ENCODE assay signal across 1 cellular context in the genomic region with DNA sequence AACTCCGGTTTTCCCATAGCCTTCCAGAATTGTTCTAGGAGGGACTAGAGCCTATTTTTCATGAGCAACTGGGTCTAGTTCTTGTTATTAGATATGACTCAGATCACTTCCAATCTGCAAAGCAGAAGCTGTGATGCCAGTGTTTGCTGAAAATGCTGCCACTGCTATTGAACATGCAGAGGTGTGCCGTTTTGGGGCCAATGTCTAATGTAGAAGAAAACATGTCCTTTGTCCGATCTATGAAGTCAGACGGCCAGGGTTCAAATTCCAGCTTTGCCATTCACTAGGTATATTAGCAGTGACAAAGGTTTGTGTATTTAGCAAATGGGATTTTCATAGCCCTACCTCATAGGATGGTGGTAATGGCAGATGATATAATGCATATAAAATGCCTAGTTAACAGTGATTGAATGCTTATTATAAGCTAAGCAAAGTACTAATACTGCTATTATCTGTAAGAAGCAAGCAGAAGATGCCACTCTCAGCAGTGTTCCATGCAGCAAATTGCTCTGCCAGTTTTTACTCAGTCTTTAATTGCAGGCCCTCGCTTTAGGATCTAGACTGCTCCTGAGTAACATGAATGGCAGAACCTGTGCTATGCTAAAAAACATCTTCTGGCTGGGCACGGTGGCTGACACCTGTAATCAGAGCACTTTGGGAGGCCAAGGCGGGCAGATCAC.
A peak's percentile ranks its signal among the peaks of the same experiment; 100 is the strongest.
TF ChIP-seq lines count a peak whose summit lies in the region.

No MANE protein-coding gene starts in this region.

TF ChIP-seq in HepG2, 621 proteins besides CTCF, POLR2A, EP300 and RAD21 (continued from another document and continues in another):
- peak; percentile 62 for TF ChIP-seq TCF7 (IDR thresholded peaks at IDR 0.05; ENCODE audit: low read depth)
- TF ChIP-seq ZNF562 (CRISPR knock-in tag; IDR thresholded peaks at IDR 0.05; ENCODE audit: borderline replicate concordance): no peak
- TF ChIP-seq, protein P1, sequence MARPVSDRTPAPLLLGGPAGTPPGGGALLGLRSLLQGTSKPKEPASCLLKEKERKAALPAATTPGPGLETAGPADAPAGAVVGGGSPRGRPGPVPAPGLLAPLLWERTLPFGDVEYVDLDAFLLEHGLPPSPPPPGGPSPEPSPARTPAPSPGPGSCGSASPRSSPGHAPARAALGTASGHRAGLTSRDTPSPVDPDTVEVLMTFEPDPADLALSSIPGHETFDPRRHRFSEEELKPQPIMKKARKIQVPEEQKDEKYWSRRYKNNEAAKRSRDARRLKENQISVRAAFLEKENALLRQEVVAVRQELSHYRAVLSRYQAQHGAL (CRISPR knock-in tag; IDR thresholded peaks at IDR 0.05; ENCODE audit: not compliant biosample characterization): no peak
- no peak for TF ChIP-seq ZMAT3 (CRISPR knock-in tag; conservative IDR thresholded peaks at IDR 0.05)
- peak in 1 of 2 experiments; percentile 73; a peak in 2 of 4 replicates for TF ChIP-seq REST (IDR thresholded peaks at IDR 0.05; ENCODE audit: borderline replicate concordance in 1 of 2, low read depth in 1 of 2, low read length in 2 of 2)
- no peak for TF ChIP-seq IKZF1 (IDR thresholded peaks at IDR 0.05)
- peak; percentile 67; the same call in 1 of the 2 replicates for TF ChIP-seq ZBED4 (CRISPR knock-in tag; IDR thresholded peaks at IDR 0.05; ENCODE audit: borderline replicate concordance)
- no peak for TF ChIP-seq NFIB (CRISPR knock-in tag; IDR thresholded peaks at IDR 0.05; ENCODE audit: borderline replicate concordance)
- TF ChIP-seq RFXAP (CRISPR knock-in tag; IDR thresholded peaks at IDR 0.05; ENCODE audit: borderline replicate concordance): peak; percentile 62; the same call in 1 of the 2 replicates
- TF ChIP-seq ZNF792 (CRISPR knock-in tag; IDR thresholded peaks at IDR 0.05): peak; percentile 21; the same call in 1 of the 2 replicates
- TF ChIP-seq ZNF543 (CRISPR knock-in tag; IDR thresholded peaks at IDR 0.05): no peak; the same call in 1 of the 2 replicates
- TF ChIP-seq ZFP36L1 (CRISPR knock-in tag; IDR thresholded peaks at IDR 0.05): no peak
- TF ChIP-seq ZNF138 (CRISPR knock-in tag; IDR thresholded peaks at IDR 0.05; ENCODE audit: low read depth): no peak
- TF ChIP-seq, protein P2, sequence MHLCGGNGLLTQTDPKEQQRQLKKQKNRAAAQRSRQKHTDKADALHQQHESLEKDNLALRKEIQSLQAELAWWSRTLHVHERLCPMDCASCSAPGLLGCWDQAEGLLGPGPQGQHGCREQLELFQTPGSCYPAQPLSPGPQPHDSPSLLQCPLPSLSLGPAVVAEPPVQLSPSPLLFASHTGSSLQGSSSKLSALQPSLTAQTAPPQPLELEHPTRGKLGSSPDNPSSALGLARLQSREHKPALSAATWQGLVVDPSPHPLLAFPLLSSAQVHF (CRISPR knock-in tag; IDR thresholded peaks at IDR 0.05): no peak
- peak; percentile 87 for TF ChIP-seq ZSCAN25 (CRISPR knock-in tag; IDR thresholded peaks at IDR 0.05)
- TF ChIP-seq KLF11 (CRISPR knock-in tag; IDR thresholded peaks at IDR 0.05): no peak
- TF ChIP-seq ZNF782 (CRISPR knock-in tag; IDR thresholded peaks at IDR 0.05; ENCODE audit: borderline replicate concordance): no peak
- TF ChIP-seq CBFB (CRISPR knock-in tag; IDR thresholded peaks at IDR 0.05): no peak
- TF ChIP-seq ZBTB14 (CRISPR knock-in tag; IDR thresholded peaks at IDR 0.05): no peak
- no peak for TF ChIP-seq RFX3 (CRISPR knock-in tag; IDR thresholded peaks at IDR 0.05)
- TF ChIP-seq GMEB1 (CRISPR knock-in tag; IDR thresholded peaks at IDR 0.05; ENCODE audit: borderline replicate concordance): no peak
- peak; percentile 40; the same call in 1 of the 2 replicates for TF ChIP-seq NR2F6 (IDR thresholded peaks at IDR 0.05)
- peak; percentile 58 for TF ChIP-seq NR2F6 (CRISPR knock-in tag; IDR thresholded peaks at IDR 0.05)
- TF ChIP-seq CCDC6 (CRISPR knock-in tag; IDR thresholded peaks at IDR 0.05): no peak
- TF ChIP-seq ZNF644 (CRISPR knock-in tag; IDR thresholded peaks at IDR 0.05; ENCODE audit: low read depth): peak; percentile 92
- no peak for TF ChIP-seq ZNF572 (CRISPR knock-in tag; IDR thresholded peaks at IDR 0.05)
- TF ChIP-seq SCMH1 (CRISPR knock-in tag; IDR thresholded peaks at IDR 0.05; ENCODE audit: borderline replicate concordance): no peak
- TF ChIP-seq, protein P3, sequence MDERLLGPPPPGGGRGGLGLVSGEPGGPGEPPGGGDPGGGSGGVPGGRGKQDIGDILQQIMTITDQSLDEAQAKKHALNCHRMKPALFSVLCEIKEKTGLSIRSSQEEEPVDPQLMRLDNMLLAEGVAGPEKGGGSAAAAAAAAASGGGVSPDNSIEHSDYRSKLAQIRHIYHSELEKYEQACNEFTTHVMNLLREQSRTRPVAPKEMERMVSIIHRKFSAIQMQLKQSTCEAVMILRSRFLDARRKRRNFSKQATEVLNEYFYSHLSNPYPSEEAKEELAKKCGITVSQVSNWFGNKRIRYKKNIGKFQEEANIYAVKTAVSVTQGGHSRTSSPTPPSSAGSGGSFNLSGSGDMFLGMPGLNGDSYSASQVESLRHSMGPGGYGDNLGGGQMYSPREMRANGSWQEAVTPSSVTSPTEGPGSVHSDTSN (CRISPR knock-in tag; IDR thresholded peaks at IDR 0.05): no peak
- peak; percentile 75; the same call in 1 of the 2 replicates for TF ChIP-seq GATA4 (IDR thresholded peaks at IDR 0.05; ENCODE audit: borderline replicate concordance, low read depth)
- peak; percentile 94 for TF ChIP-seq POGZ (CRISPR knock-in tag; IDR thresholded peaks at IDR 0.05)
- TF ChIP-seq PRDM10 (CRISPR knock-in tag; IDR thresholded peaks at IDR 0.05; ENCODE audit: low read depth): peak; percentile 20; the same call in 1 of the 2 replicates
- no peak for TF ChIP-seq GTF3A (CRISPR knock-in tag; conservative IDR thresholded peaks at IDR 0.05)
- no peak for TF ChIP-seq TAF1 (CRISPR knock-in tag; IDR thresholded peaks at IDR 0.05)
- no peak for TF ChIP-seq ZNF337 (CRISPR knock-in tag; IDR thresholded peaks at IDR 0.05; ENCODE audit: borderline replicate concordance, low read depth)
- no peak for TF ChIP-seq KDM5B (CRISPR knock-in tag; IDR thresholded peaks at IDR 0.05; ENCODE audit: borderline replicate concordance)
- no peak for TF ChIP-seq ZNF740 (CRISPR knock-in tag; IDR thresholded peaks at IDR 0.05)
- no peak; the same call in 1 of the 2 replicates for TF ChIP-seq KDM3A (CRISPR knock-in tag; IDR thresholded peaks at IDR 0.05; ENCODE audit: low read depth)
- no peak for TF ChIP-seq HMGA1 (CRISPR knock-in tag; conservative IDR thresholded peaks at IDR 0.05)
- TF ChIP-seq ZNF160 (CRISPR knock-in tag; IDR thresholded peaks at IDR 0.05): no peak
- no peak for TF ChIP-seq ZNF234 (CRISPR knock-in tag; conservative IDR thresholded peaks at IDR 0.05)
- no peak for TF ChIP-seq ZBTB42 (CRISPR knock-in tag; IDR thresholded peaks at IDR 0.05)
- TF ChIP-seq ATF3 (CRISPR knock-in tag; IDR thresholded peaks at IDR 0.05): peak; percentile 80
- TF ChIP-seq SMC3 (IDR thresholded peaks at IDR 0.05; ENCODE audit: low read length): peak; percentile 36
- TF ChIP-seq GZF1 (CRISPR knock-in tag; IDR thresholded peaks at IDR 0.05): no peak
- peak; percentile 45; the same call in 1 of the 2 replicates for TF ChIP-seq ELF1 (CRISPR knock-in tag; IDR thresholded peaks at IDR 0.05)
- no peak for TF ChIP-seq DNMT3B (CRISPR knock-in tag; conservative IDR thresholded peaks at IDR 0.05)
